In genomic region chr2:199911877-199912161, GRCh38 we compare ENCODE assay signal across 8 cellular contexts. TPM values are rescaled to one million over a fixed set of nuclear protein-coding genes. Genes with fewer than 3 reads are reported as not detected.
DNase-seq lines count a peak whose midpoint lies in the region; ATAC-seq, FAIRE-seq and TF ChIP-seq lines count a peak whose summit lies in the region.

No MANE protein-coding gene starts in this region.

- CTCF ChIA-PET in SK-N-SH (lab: Yijun Ruan, JAX) (interaction anchor here (1.0 kb wide), 1 partner anchor 10 kb away, joined by 3 read pairs; no protein-coding TSS in a partner anchor), HepG2 (lab: Yijun Ruan, JAX; ENCODE audit: low intra/inter-chr PET ratio, low total read pairs) (no interaction called here)

- no peak for FAIRE-seq in HepG2 (lab: Jason Lieb, UNC)

- H3K27me3 ChIP-seq in SK-N-SH (ENCODE audit: insufficient read depth): no peaks in the 10 kb centered on the region
- H3K27me3 ChIP-seq in ascending aorta: no peaks in the 10 kb centered on the region
- no peaks in the 10 kb centered on the region; a peak in 1 of 5 replicates for H3K27me3 ChIP-seq in HepG2 (ENCODE audit: control insufficient read depth in 1 of 2, insufficient read depth in 2 of 2, low read length in 2 of 2)
- H3K27me3 ChIP-seq in testis: no peaks in the 10 kb centered on the region

- TF ChIP-seq RAD21 in SK-N-SH (IDR thresholded peaks at IDR 0.05; ENCODE audit: low read length) (no peak), HepG2 (CRISPR knock-in tag; IDR thresholded peaks at IDR 0.05) (no peak)

- BruUV-seq in HepG2 (replicated peaks; lab: Mats Ljungman, UMichigan): no TSS peak

- no peak for TF ChIP-seq CTCF in SK-N-SH (IDR thresholded peaks at IDR 0.05)
- TF ChIP-seq CTCF in ascending aorta (IDR thresholded peaks at IDR 0.05): no peak
- no peak for TF ChIP-seq CTCF in HepG2 (CRISPR knock-in tag; IDR thresholded peaks at IDR 0.05)
- no peak for TF ChIP-seq CTCF in testis (IDR thresholded peaks at IDR 0.05)

- peaks cover 9% of the 10 kb centered on the region for H3F3A ChIP-seq in SK-N-SH (replicated peaks; ENCODE audit: insufficient read depth)

- peak overlapping the region; percentile 87 for H3K9ac ChIP-seq in SK-N-SH
- H3K9ac ChIP-seq in HepG2 (ENCODE audit: insufficient read depth, low read depth, low read length): peak overlapping the region; percentile 97

- TF ChIP-seq EP300 in SK-N-SH (IDR thresholded peaks at IDR 0.05; ENCODE audit: borderline replicate concordance in 1 of 2, low read depth in 1 of 2, low read length in 1 of 2) (no peak), HepG2 (IDR thresholded peaks at IDR 0.05; ENCODE audit: low read depth in 2 of 2, low read length in 2 of 2) (no peak), HepG2 (CRISPR knock-in tag; IDR thresholded peaks at IDR 0.05; ENCODE audit: borderline replicate concordance) (no peak)

- H3K4me2 ChIP-seq in SK-N-SH (peak overlapping the region; percentile 89), HepG2 (ENCODE audit: low read depth, low read length) (peak overlapping the region; percentile 71)

- peaks cover under 1 to 20% of the 10 kb centered on the region in 2 experiments for H3K36me3 ChIP-seq in SK-N-SH (replicated peaks in 1 of 2; ENCODE audit: control insufficient read depth in 1 of 2, insufficient read depth in 2 of 2, low read length in 1 of 2)
- peaks cover 0 to 6% of the 10 kb centered on the region in 2 donors for H3K36me3 ChIP-seq in ascending aorta
- H3K36me3 ChIP-seq in HepG2 (replicated peaks in 1 of 2; ENCODE audit: control insufficient read depth in 1 of 2, insufficient read depth in 2 of 2, low read length in 2 of 2): peaks cover 6 to 15% of the 10 kb centered on the region in 2 experiments; a peak in 3 of 5 replicates
- no peaks in the 10 kb centered on the region for H3K36me3 ChIP-seq in testis (ENCODE audit: low read depth, missing control alignments)

- peaks cover 3 to 4% of the 10 kb centered on the region in 2 experiments; a peak in 3 of 4 replicates for H3K4me1 ChIP-seq in SK-N-SH (ENCODE audit: control insufficient read depth in 1 of 2, insufficient read depth in 2 of 2, low read depth in 1 of 2, low read length in 1 of 2)
- H3K4me1 ChIP-seq in ascending aorta: peaks cover 0 to 16% of the 10 kb centered on the region in 2 donors
- peaks cover 30% of the 10 kb centered on the region for H3K4me1 ChIP-seq in HepG2 (ENCODE audit: insufficient read depth, low read length)
- H3K4me1 ChIP-seq in testis: no peaks in the 10 kb centered on the region

- POLR2A ChIA-PET in SK-N-SH (lab: Yijun Ruan, JAX) (no interaction called here), HepG2 (lab: Yijun Ruan, JAX) (no interaction called here)

- H4K20me1 ChIP-seq in SK-N-SH (ENCODE audit: insufficient read depth) (peaks cover 16% of the 10 kb centered on the region), HepG2 (ENCODE audit: insufficient read depth, low read length) (0 out of 2 replicates have a peak, but pooled peaks cover 13% of the 10 kb centered on the region)

- DNase-seq in SK-N-SH (no peak), ascending aorta (ENCODE audit: low spot score in 2 of 2) (no peak), HepG2 (ENCODE audit: low spot score) (no peak), testis (no peak), DMS114 treated with DMSO at 0.1 percent for 48 hours (lab: John Stamatoyannopoulos, UW; ENCODE audit: unreplicated experiment) (no peak)

- peak overlapping the region; percentile 88 to 94 for H3K27ac ChIP-seq in SK-N-SH (ENCODE audit: low read depth in 2 of 2, low read length in 1 of 2)
- peak overlapping the region; percentile 95 to 98 for H3K27ac ChIP-seq in ascending aorta
- peak overlapping the region; percentile 95 for H3K27ac ChIP-seq in HepG2 (ENCODE audit: extremely low read length, insufficient read depth, low read length)
- H3K27ac ChIP-seq in testis: peak overlapping the region; percentile 95 to 97

- H3K79me2 ChIP-seq in SK-N-SH (ENCODE audit: insufficient read depth) (peaks cover 50% of the 10 kb centered on the region), HepG2 (ENCODE audit: insufficient read depth, low read length) (peaks cover 46% of the 10 kb centered on the region)

- no peaks in the 10 kb centered on the region for H3K9me2 ChIP-seq in SK-N-SH

- intact Hi-C loops in ascending aorta (cut with DNase I): loop anchor here (2.0 kb wide), 1 partner anchor 615 kb away; the partner anchor contains the start of gene SGO2
- intact Hi-C loops in HepG2 (cut with micrococcal nuclease; ENCODE audit: unreplicated experiment): loop anchor here (2.0 kb wide), 1 partner anchor 43 kb away; the partner anchor contains the start of genes MAIP1 and TYW5
- intact Hi-C loops in testis (cut with DNase I; ENCODE audit: low total_unique reads): no loop called here

- in situ Hi-C loops in HepG2 (cut with HindIII; ENCODE audit: extremely low pct_ligation_motif_present, low pct_unique_long_range_greater_than_20kb): no loop called here

- TF ChIP-seq POLR2A in HepG2 (IDR thresholded peaks at IDR 0.05; ENCODE audit: insufficient read depth in 1 of 2, low read depth in 2 of 2, low read length in 2 of 2) (no peak), testis (IDR thresholded peaks at IDR 0.05) (no peak)

- 0% methylated on average over 13 of the region's 13 CpGs for WGBS in SK-N-SH (ENCODE audit: low lambda C conversion rate)
- 2% methylated on average over 13 of the region's 13 CpGs for WGBS in HepG2 (ENCODE audit: low lambda C conversion rate)
- 0% methylated on average over 13 of the region's 13 CpGs for WGBS in testis, 2 donors

- peak overlapping the region; percentile 94 to 97 for H3K4me3 ChIP-seq in SK-N-SH (ENCODE audit: low read depth in 2 of 2, low read length in 1 of 2)
- peak overlapping the region; percentile 84 to 85 for H3K4me3 ChIP-seq in ascending aorta
- H3K4me3 ChIP-seq in HepG2 (replicated peaks in 1 of 3; ENCODE audit: insufficient read depth in 1 of 3, low read depth in 2 of 3, low read length in 3 of 3): peak overlapping the region; percentile 74 to 99 (median 82)
- peak overlapping the region; percentile 94 to 98 for H3K4me3 ChIP-seq in testis

- no peaks in the 10 kb centered on the region for H3K9me3 ChIP-seq in SK-N-SH
- no peaks in the 10 kb centered on the region for H3K9me3 ChIP-seq in ascending aorta
- H3K9me3 ChIP-seq in HepG2 (ENCODE audit: low read length): peaks cover 4% of the 10 kb centered on the region
- H3K9me3 ChIP-seq in testis: no peaks in the 10 kb centered on the region

- H2AFZ ChIP-seq in SK-N-SH (ENCODE audit: low read depth): peak overlapping the region; percentile 76
- no peak overlapping the region for H2AFZ ChIP-seq in HepG2 (ENCODE audit: low read length)

- ATAC-seq in SK-N-SH treated with all-trans-retinoic acid at 6 μM for 48 hours: no peak
- ATAC-seq in HepG2: no peak
- no peak for ATAC-seq in HG03520 (IDR thresholded peaks at IDR 0.05; ENCODE audit: unreplicated experiment)
- no peak for ATAC-seq in HG02840 (IDR thresholded peaks at IDR 0.05; ENCODE audit: low FRiP score, unreplicated experiment)

RNA-seq across cellular contexts. Expression of gene C2orf69, which starts 0.7 kb away (rescaled TPM):
- polyA plus RNA-seq in SK-N-SH (2012; rRNA removed) (1.8 and 2.2 TPM in 2 replicates), HepG2 (2011; rRNA removed) (3.5 and 4.8 TPM in 2 replicates), testis (ENCODE audit: insufficient read depth, low read depth, low replicate concordance) (19.8 TPM)
- polyA plus RNA-seq in SK-N-SH (2012; cell fraction: cytosol; rRNA removed): 3.0 and 3.5 TPM in 2 replicates
- polyA plus RNA-seq in SK-N-SH (2012; cell fraction: nucleus; rRNA removed): 1.2 and 1.3 TPM in 2 replicates
- total RNA-seq in ascending aorta (1.9 TPM), HepG2 (2016; rRNA removed; fragmentation: Illumina TruSeq; extraction: Trizol) (19.3 and 24.2 TPM in 2 replicates), testis (10 to 100 TPM; 16.8 to 21.7 TPM)
- 4.9 and 5.3 TPM in 2 replicates for total RNA-seq in HepG2 (2016; cell fraction: cytosol; rRNA removed; fragmentation: Illumina TruSeq; extraction: Trizol; ENCODE audit: low read depth)
- 19.4 and 23.1 TPM in 2 replicates for total RNA-seq in HepG2 (2016; cell fraction: insoluble cytoplasmic fraction; rRNA removed; fragmentation: Illumina TruSeq; extraction: Trizol)
- total RNA-seq in HepG2 (2016; cell fraction: membrane; rRNA removed; fragmentation: Illumina TruSeq; extraction: Trizol): 22.5 and 26.7 TPM in 2 replicates
- 13.2 and 15.3 TPM in 2 replicates for total RNA-seq in HepG2 (2016; cell fraction: nucleus; rRNA removed; fragmentation: Illumina TruSeq; extraction: Trizol)
- polyA plus RNA-seq in HepG2 (2011; cell fraction: cytosol; rRNA removed): 2.3 and 2.4 TPM in 2 replicates
- 1.9 and 3.0 TPM in 2 replicates for polyA plus RNA-seq in HepG2 (2011; cell fraction: nucleus; rRNA removed)
- polyA plus RNA-seq in HepG2 (2012): 11.0 and 12.1 TPM in 2 replicates
- polyA plus RNA-seq in HepG2 (2016; cell fraction: cytosol; fragmentation: Illumina TruSeq; extraction: Trizol; ENCODE audit: low read depth): 4.6 and 4.7 TPM in 2 replicates
- 23.9 and 24.0 TPM in 2 replicates for polyA plus RNA-seq in HepG2 (2016; cell fraction: insoluble cytoplasmic fraction; fragmentation: Illumina TruSeq; extraction: Trizol; ENCODE audit: low read depth)
- 13.9 and 16.3 TPM in 2 replicates for polyA plus RNA-seq in HepG2 (2016; cell fraction: membrane; fragmentation: Illumina TruSeq; extraction: Trizol; ENCODE audit: low read depth)
- polyA plus RNA-seq in HepG2 (2016; cell fraction: nucleus; fragmentation: Illumina TruSeq; extraction: Trizol; ENCODE audit: insufficient read depth, low read depth): 15.4 and 18.7 TPM in 2 replicates
- 1.9 and 5.7 TPM in 2 replicates for polyA minus RNA-seq in HepG2 (2011; rRNA and poly(A)+ RNA removed; ENCODE audit: low replicate concordance)
- polyA minus RNA-seq in HepG2 (2011; cell fraction: cytosol; rRNA and poly(A)+ RNA removed): 7.8 and 7.9 TPM in 2 replicates
- polyA minus RNA-seq in HepG2 (2011; cell fraction: nucleus; rRNA and poly(A)+ RNA removed): 8.2 and 9.7 TPM in 2 replicates

RNA-seq across cellular contexts. Expression of gene TYW5, which starts 43.5 kb away (rescaled TPM):
- polyA plus RNA-seq in SK-N-SH (2012; rRNA removed): 3.6 and 4.7 TPM in 2 replicates
- polyA plus RNA-seq in SK-N-SH (2012; cell fraction: cytosol; rRNA removed): 3.7 and 4.7 TPM in 2 replicates
- polyA plus RNA-seq in SK-N-SH (2012; cell fraction: nucleus; rRNA removed): 5.6 and 12.3 TPM in 2 replicates
- not detected for total RNA-seq in ascending aorta
- 14.6 and 14.8 TPM in 2 replicates for total RNA-seq in HepG2 (2016; rRNA removed; fragmentation: Illumina TruSeq; extraction: Trizol)
- 4.4 and 5.2 TPM in 2 replicates for total RNA-seq in HepG2 (2016; cell fraction: cytosol; rRNA removed; fragmentation: Illumina TruSeq; extraction: Trizol; ENCODE audit: low read depth)
- total RNA-seq in HepG2 (2016; cell fraction: insoluble cytoplasmic fraction; rRNA removed; fragmentation: Illumina TruSeq; extraction: Trizol): 14.9 and 15.5 TPM in 2 replicates
- total RNA-seq in HepG2 (2016; cell fraction: membrane; rRNA removed; fragmentation: Illumina TruSeq; extraction: Trizol): 7.5 and 7.6 TPM in 2 replicates
- 26.3 and 29.2 TPM in 2 replicates for total RNA-seq in HepG2 (2016; cell fraction: nucleus; rRNA removed; fragmentation: Illumina TruSeq; extraction: Trizol)
- 6.3 and 8.3 TPM in 2 replicates for polyA plus RNA-seq in HepG2 (2011; rRNA removed)
- 2.2 and 3.6 TPM in 2 replicates for polyA plus RNA-seq in HepG2 (2011; cell fraction: cytosol; rRNA removed)
- 8.5 and 12.4 TPM in 2 replicates for polyA plus RNA-seq in HepG2 (2011; cell fraction: nucleus; rRNA removed)
- 7.4 and 8.7 TPM in 2 replicates for polyA plus RNA-seq in HepG2 (2012)
- 2.6 and 3.2 TPM in 2 replicates for polyA plus RNA-seq in HepG2 (2016; cell fraction: cytosol; fragmentation: Illumina TruSeq; extraction: Trizol; ENCODE audit: low read depth)
- polyA plus RNA-seq in HepG2 (2016; cell fraction: insoluble cytoplasmic fraction; fragmentation: Illumina TruSeq; extraction: Trizol; ENCODE audit: low read depth): 11.6 and 12.8 TPM in 2 replicates
- 5.4 and 5.6 TPM in 2 replicates for polyA plus RNA-seq in HepG2 (2016; cell fraction: membrane; fragmentation: Illumina TruSeq; extraction: Trizol; ENCODE audit: low read depth)
- polyA plus RNA-seq in HepG2 (2016; cell fraction: nucleus; fragmentation: Illumina TruSeq; extraction: Trizol; ENCODE audit: insufficient read depth, low read depth): 25.9 and 28.2 TPM in 2 replicates
- polyA minus RNA-seq in HepG2 (2011; rRNA and poly(A)+ RNA removed; ENCODE audit: low replicate concordance): 3.6 and 5.3 TPM in 2 replicates
- polyA minus RNA-seq in HepG2 (2011; cell fraction: cytosol; rRNA and poly(A)+ RNA removed): 3.2 and 4.1 TPM in 2 replicates
- 45.4 and 49.6 TPM in 2 replicates for polyA minus RNA-seq in HepG2 (2011; cell fraction: nucleus; rRNA and poly(A)+ RNA removed)
- 10 to 100 TPM; 17.2 to 18.0 TPM for total RNA-seq in testis
- 5.3 TPM for polyA plus RNA-seq in testis (ENCODE audit: insufficient read depth, low read depth, low replicate concordance)

RNA-seq across cellular contexts. Expression of gene MAIP1, which starts 43.6 kb away (rescaled TPM):
- polyA plus RNA-seq in SK-N-SH (2012; rRNA removed): 11.5 and 15.8 TPM in 2 replicates
- polyA plus RNA-seq in SK-N-SH (2012; cell fraction: cytosol; rRNA removed): 12.1 and 15.1 TPM in 2 replicates
- polyA plus RNA-seq in SK-N-SH (2012; cell fraction: nucleus; rRNA removed): 4.8 and 7.8 TPM in 2 replicates
- 11.7 TPM for total RNA-seq in ascending aorta
- 72.9 and 90.9 TPM in 2 replicates for total RNA-seq in HepG2 (2016; rRNA removed; fragmentation: Illumina TruSeq; extraction: Trizol)
- total RNA-seq in HepG2 (2016; cell fraction: cytosol; rRNA removed; fragmentation: Illumina TruSeq; extraction: Trizol; ENCODE audit: low read depth): 25.5 and 35.2 TPM in 2 replicates
- total RNA-seq in HepG2 (2016; cell fraction: insoluble cytoplasmic fraction; rRNA removed; fragmentation: Illumina TruSeq; extraction: Trizol): 69.4 and 92.2 TPM in 2 replicates
- 30.3 and 34.9 TPM in 2 replicates for total RNA-seq in HepG2 (2016; cell fraction: membrane; rRNA removed; fragmentation: Illumina TruSeq; extraction: Trizol)
- 42.6 and 48.2 TPM in 2 replicates for total RNA-seq in HepG2 (2016; cell fraction: nucleus; rRNA removed; fragmentation: Illumina TruSeq; extraction: Trizol)
- 21.7 and 22.3 TPM in 2 replicates for polyA plus RNA-seq in HepG2 (2011; rRNA removed)
- 15.8 and 20.9 TPM in 2 replicates for polyA plus RNA-seq in HepG2 (2011; cell fraction: cytosol; rRNA removed)
- 11.6 and 12.2 TPM in 2 replicates for polyA plus RNA-seq in HepG2 (2011; cell fraction: nucleus; rRNA removed)
- polyA plus RNA-seq in HepG2 (2012): 28.4 and 34.4 TPM in 2 replicates
- 20.6 and 23.8 TPM in 2 replicates for polyA plus RNA-seq in HepG2 (2016; cell fraction: cytosol; fragmentation: Illumina TruSeq; extraction: Trizol; ENCODE audit: low read depth)
- polyA plus RNA-seq in HepG2 (2016; cell fraction: insoluble cytoplasmic fraction; fragmentation: Illumina TruSeq; extraction: Trizol; ENCODE audit: low read depth): 91.3 and 92.9 TPM in 2 replicates
- polyA plus RNA-seq in HepG2 (2016; cell fraction: membrane; fragmentation: Illumina TruSeq; extraction: Trizol; ENCODE audit: low read depth): 26.4 TPM in 2 replicates
- polyA plus RNA-seq in HepG2 (2016; cell fraction: nucleus; fragmentation: Illumina TruSeq; extraction: Trizol; ENCODE audit: insufficient read depth, low read depth): 43.8 and 45.2 TPM in 2 replicates
- 13.0 and 31.5 TPM in 2 replicates for polyA minus RNA-seq in HepG2 (2011; rRNA and poly(A)+ RNA removed; ENCODE audit: low replicate concordance)
- polyA minus RNA-seq in HepG2 (2011; cell fraction: cytosol; rRNA and poly(A)+ RNA removed): 23.0 and 28.8 TPM in 2 replicates
- 37.3 and 46.0 TPM in 2 replicates for polyA minus RNA-seq in HepG2 (2011; cell fraction: nucleus; rRNA and poly(A)+ RNA removed)
- 10 to 100 TPM; 16.6 to 18.7 TPM for total RNA-seq in testis
- polyA plus RNA-seq in testis (ENCODE audit: insufficient read depth, low read depth, low replicate concordance): 13.6 TPM
